Comparison of ENCODE assay signal across 15 cellular contexts in the genomic region with DNA sequence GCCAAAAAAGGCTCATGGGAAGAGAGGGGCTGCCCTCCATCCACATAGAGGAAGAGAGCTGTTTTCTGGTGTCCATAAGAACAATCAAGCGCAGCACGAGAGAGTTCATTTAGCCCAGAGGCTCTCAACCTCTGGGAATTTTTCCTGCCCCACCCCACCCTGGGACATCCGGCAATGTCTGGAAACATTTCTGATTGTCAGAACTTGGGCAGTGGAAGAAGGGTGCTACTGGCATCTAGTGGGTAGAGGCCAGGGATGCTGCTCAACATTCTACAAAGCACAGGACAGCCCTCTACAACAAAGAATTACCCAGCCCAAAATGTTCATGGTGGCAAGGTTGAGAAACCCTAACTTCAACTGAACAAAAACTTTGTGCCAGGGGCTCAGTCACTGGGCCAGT.
DNase-seq lines count a peak whose midpoint lies in the region; ATAC-seq, FAIRE-seq and TF ChIP-seq lines count a peak whose summit lies in the region.
"Had no signal": no experiment of that assay in that cellular context is flagged by ENCODE, and none has a peak within 500 bp of the region (broad histone marks: within the 10 kb centered on the region; RNA-seq: fewer than 3 reads in every experiment).

No MANE protein-coding gene starts in this region.

- CTCF ChIA-PET in CD8-positive, alpha-beta T cell (lab: Charles Lee): interaction anchor here (0.9 kb wide), 1 partner anchor 90 kb away, joined by 3 read pairs; no protein-coding TSS in a partner anchor

- H3K27ac ChIP-seq in endodermal cell (ENCODE audit: low read depth, low read length): no peak overlapping the region
- H3K27ac ChIP-seq in CD8-positive, alpha-beta T cell (ENCODE audit: low read depth, low read length): no peak overlapping the region
- H3K27ac ChIP-seq: epithelial cell of prostate, neutrophil had no signal

- no peak for FAIRE-seq in D721Med (lab: Jason Lieb, UNC)

- H3K4me1 ChIP-seq in endodermal cell (ENCODE audit: control insufficient read depth, insufficient read depth, low read length): no peaks in the 10 kb centered on the region
- H3K4me1 ChIP-seq in CD8-positive, alpha-beta T cell (ENCODE audit: insufficient read depth, low read length): no peaks in the 10 kb centered on the region

- H3K9ac ChIP-seq in endodermal cell (ENCODE audit: extremely low read depth, low read length, poor library complexity, severe bottlenecking): no peak overlapping the region

- H3K27ac Mint-ChIP-seq in osteocyte (ENCODE audit: unreplicated experiment): no peak overlapping the region
- no peak overlapping the region for H3K27ac Mint-ChIP-seq in endodermal cell
- no peak overlapping the region for H3K27ac Mint-ChIP-seq in CD8-positive, alpha-beta T cell
- H3K27ac Mint-ChIP-seq in activated naive CD4-positive, alpha-beta T cell treated with anti-CD3 and anti-CD28 coated beads, Interleukin-2, amount 50 U/mL, for 72 hours: no peak overlapping the region
- H3K27ac Mint-ChIP-seq: activated naive CD8-positive, alpha-beta T cell; activated T-helper 1 cell treated with anti-CD3 and anti-CD28 coated beads, Interleukin-12 subunit alpha, Interleukin-12 subunit beta, Interleukin-2, Interleukin-4 antibody, amounts not matched to agents 30 ng/mL and 10 ng/mL and 1 ng/mL, durations not matched to agents 14 hours and 24 hours and 36 hours; dendritic cell treated with granulocyte-macrophage colony-stimulating factor and Interleukin-4, amounts not matched to agents 40 ng/mL and 50 ng/mL, for 4 days had no signal

- POLR2A ChIA-PET in CD8-positive, alpha-beta T cell (lab: Charles Lee): no interaction called here

- 84% methylated on average over 3 of the region's 3 CpGs; no CpG with 5 or more reads in 1 of the 2 experiments for WGBS in endodermal cell (ENCODE audit: insufficient coverage in 1 of 2, insufficient read length in 1 of 2), 2 experiments

- no peak for ATAC-seq in CD8-positive, alpha-beta T cell
- ATAC-seq in activated naive CD4-positive, alpha-beta T cell treated with anti-CD3 and anti-CD28 coated beads, Interleukin-2, amount 50 U/mL, for 72 hours: no peak

- H3K4me3 Mint-ChIP-seq in osteocyte (ENCODE audit: unreplicated experiment) (no peak overlapping the region), endodermal cell (no peak overlapping the region)
- H3K4me3 Mint-ChIP-seq in CD8-positive, alpha-beta T cell: no peak overlapping the region
- H3K4me3 Mint-ChIP-seq: activated naive CD8-positive, alpha-beta T cell; activated T-helper 1 cell treated with anti-CD3 and anti-CD28 coated beads, Interleukin-12 subunit alpha, Interleukin-12 subunit beta, Interleukin-2, Interleukin-4 antibody, amounts not matched to agents 30 ng/mL and 10 ng/mL and 1 ng/mL, durations not matched to agents 14 hours and 24 hours and 36 hours; dendritic cell treated with granulocyte-macrophage colony-stimulating factor and Interleukin-4, amounts not matched to agents 40 ng/mL and 50 ng/mL, for 4 days had no signal

- TF ChIP-seq CTCF in D721Med (IDR thresholded peaks at IDR 0.05; ENCODE audit: insufficient read depth, missing control alignments) (peak; percentile 8), choroid plexus epithelial cell (conservative IDR thresholded peaks at IDR 0.05; ENCODE audit: low read depth, low read length) (peak; percentile 21), osteocyte (IDR thresholded peaks at IDR 0.05) (peak; percentile 39), endodermal cell (conservative IDR thresholded peaks at IDR 0.05) (no peak)
- no peak for TF ChIP-seq CTCF in CD8-positive, alpha-beta T cell (IDR thresholded peaks at IDR 0.05)

- H3K27me3 Mint-ChIP-seq in osteocyte (ENCODE audit: unreplicated experiment): peaks cover 68% of the 10 kb centered on the region
- H3K27me3 Mint-ChIP-seq in endodermal cell (ENCODE audit: insufficient read depth): no peaks in the 10 kb centered on the region
- peaks cover 33% of the 10 kb centered on the region for H3K27me3 Mint-ChIP-seq in CD8-positive, alpha-beta T cell (ENCODE audit: low read depth)

- no peaks in the 10 kb centered on the region for H3K9me3 Mint-ChIP-seq in osteocyte (ENCODE audit: unreplicated experiment)
- no peaks in the 10 kb centered on the region for H3K9me3 Mint-ChIP-seq in endodermal cell
- H3K9me3 Mint-ChIP-seq in CD8-positive, alpha-beta T cell: no peaks in the 10 kb centered on the region
- no peaks in the 10 kb centered on the region for H3K9me3 Mint-ChIP-seq in activated naive CD4-positive, alpha-beta T cell treated with anti-CD3 and anti-CD28 coated beads, Interleukin-2, amount 50 U/mL, for 72 hours
- H3K9me3 Mint-ChIP-seq: activated T-helper 1 cell treated with anti-CD3 and anti-CD28 coated beads, Interleukin-12 subunit alpha, Interleukin-12 subunit beta, Interleukin-2, Interleukin-4 antibody, amounts not matched to agents 30 ng/mL and 10 ng/mL and 1 ng/mL, durations not matched to agents 14 hours and 24 hours and 36 hours; dendritic cell treated with granulocyte-macrophage colony-stimulating factor and Interleukin-4, amounts not matched to agents 40 ng/mL and 50 ng/mL, for 4 days had no signal

- H3K4me3 ChIP-seq in choroid plexus epithelial cell (ENCODE audit: low read depth, low read length) (no peak overlapping the region), endodermal cell (ENCODE audit: low read length) (no peak overlapping the region)
- H3K4me3 ChIP-seq in CD8-positive, alpha-beta T cell (ENCODE audit: low read depth, low read length): no peak overlapping the region

- no peaks in the 10 kb centered on the region for H3K36me3 ChIP-seq in endodermal cell (ENCODE audit: control insufficient read depth, insufficient read depth, low read length)
- no peaks in the 10 kb centered on the region for H3K36me3 ChIP-seq in CD8-positive, alpha-beta T cell (ENCODE audit: insufficient read depth, low read length)
- H3K36me3 ChIP-seq: neutrophil had no signal

- DNase-seq in D721Med (ENCODE audit: insufficient read length, low spot score) (no peak), M059J (ENCODE audit: low read depth) (peak; percentile 30), choroid plexus epithelial cell (ENCODE audit: low read depth) (no peak), osteocyte (ENCODE audit: extremely low spot score, unreplicated experiment) (no peak), SHP77 (lab: John Stamatoyannopoulos, UW) (no peak), endodermal cell (no peak)
- no peak for DNase-seq in CD8-positive, alpha-beta T cell
- no peak for DNase-seq in activated naive CD4-positive, alpha-beta T cell treated with anti-CD3 and anti-CD28 coated beads, Interleukin-2, amount 50 U/mL, for 72 hours (ENCODE audit: low spot score in 2 of 2)
- DNase-seq: NCI-H1417 treated with DMSO at 0.1 percent for 48 hours, NCI-H2171 had no signal

- H3K4me1 Mint-ChIP-seq in osteocyte (ENCODE audit: unreplicated experiment) (no peaks in the 10 kb centered on the region), endodermal cell (no peaks in the 10 kb centered on the region)
- no peaks in the 10 kb centered on the region for H3K4me1 Mint-ChIP-seq in CD8-positive, alpha-beta T cell (ENCODE audit: low read depth)

- H3K9me3 ChIP-seq in endodermal cell (ENCODE audit: control insufficient read depth, low read length): no peaks in the 10 kb centered on the region
- H3K9me3 ChIP-seq in CD8-positive, alpha-beta T cell (ENCODE audit: low read length): no peaks in the 10 kb centered on the region
- H3K9me3 ChIP-seq: neutrophil had no signal

- no peaks in the 10 kb centered on the region for H3K27me3 ChIP-seq in endodermal cell (ENCODE audit: control insufficient read depth, insufficient read depth, low read length, poor library complexity, severe bottlenecking)
- H3K27me3 ChIP-seq in CD8-positive, alpha-beta T cell (ENCODE audit: insufficient read depth, low read length): no peaks in the 10 kb centered on the region

- H3K36me3 Mint-ChIP-seq in osteocyte (ENCODE audit: unreplicated experiment): no peaks in the 10 kb centered on the region
- no peaks in the 10 kb centered on the region for H3K36me3 Mint-ChIP-seq in endodermal cell (ENCODE audit: low read depth)
- H3K36me3 Mint-ChIP-seq in CD8-positive, alpha-beta T cell: no peaks in the 10 kb centered on the region
- no peaks in the 10 kb centered on the region for H3K36me3 Mint-ChIP-seq in activated naive CD4-positive, alpha-beta T cell treated with anti-CD3 and anti-CD28 coated beads, Interleukin-2, amount 50 U/mL, for 72 hours
- H3K36me3 Mint-ChIP-seq: activated naive CD8-positive, alpha-beta T cell had no signal

- intact Hi-C loops in CD8-positive, alpha-beta T cell (cut with DNase I, micrococcal nuclease): no loop called here

Comparison
In these comparisons a context has a peak if more than half of its experiments do, and no peak if none do; other contexts are left out.
1. CTCF ChIP-seq: peak in D721Med (single experiment), choroid plexus epithelial cell (single experiment) and osteocyte (single experiment); none in endodermal cell (single experiment) and CD8-positive, alpha-beta T cell (single experiment).